20 cellular contexts compared by ENCODE assay signal in the genomic region with DNA sequence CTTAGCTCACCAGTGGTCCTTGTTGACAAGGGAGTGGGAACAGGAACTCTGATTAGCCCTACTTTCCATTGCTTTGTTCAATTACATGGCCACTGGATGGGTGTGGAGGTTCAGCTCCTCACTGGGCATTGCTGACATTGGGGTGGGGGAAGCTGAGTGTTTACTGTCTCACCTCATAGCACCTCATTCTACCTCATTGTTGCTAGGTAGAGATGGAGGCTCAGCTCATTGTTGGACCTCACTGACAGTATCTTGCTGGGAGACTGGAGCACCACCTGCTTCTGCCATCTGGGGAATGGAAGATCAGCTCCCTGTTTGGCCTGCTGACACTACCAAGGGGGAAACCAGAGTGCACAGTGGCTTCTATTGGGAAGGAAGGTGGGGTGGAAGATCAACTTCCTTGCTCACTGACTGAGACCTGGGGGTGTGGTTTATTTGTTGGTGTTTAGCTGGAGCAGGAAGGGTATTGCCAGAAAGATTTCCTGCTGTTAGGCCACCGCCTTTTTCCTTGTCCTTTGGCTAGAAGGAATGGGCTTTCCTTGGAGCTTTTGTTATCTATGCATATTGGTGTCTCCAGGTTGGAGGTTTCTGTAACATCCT. TPM values are rescaled to one million over a fixed set of nuclear protein-coding genes. Genes with fewer than 3 reads are reported as not detected.
DNase-seq lines count a peak whose midpoint lies in the region; ATAC-seq, FAIRE-seq and TF ChIP-seq lines count a peak whose summit lies in the region.
"Had no signal": no experiment of that assay in that cellular context is flagged by ENCODE, and none has a peak within 500 bp of the region (broad histone marks: within the 10 kb centered on the region; RNA-seq: fewer than 3 reads in every experiment).

No MANE protein-coding gene starts in this region.

- in situ Hi-C loops in G401 (cut with HindIII; ENCODE audit: low sequenced_read_pairs), result no loop called here

- H3K9ac ChIP-seq in BLaER1, result no peak overlapping the region
- no peak overlapping the region for H3K9ac ChIP-seq in colonic mucosa (ENCODE audit: low read depth in 2 of 2, low read length in 2 of 2)

- no peaks in the 10 kb centered on the region for H3K27me3 ChIP-seq in BLaER1
- H3K27me3 ChIP-seq in colonic mucosa, result no peaks in the 10 kb centered on the region

- DNase-seq in G401 (ENCODE audit: low spot score) (peak; percentile 26), colonic mucosa (peak; percentile 67), iPS-NIHi11 (ENCODE audit: low spot score) (peak; percentile 43), midbrain (lab: John Stamatoyannopoulos, UW) (no peak), D721Med (ENCODE audit: insufficient read length, low spot score) (no peak)
- no peak for DNase-seq in activated CD8-positive, alpha-beta T cell treated with anti-CD3 and anti-CD28 coated beads, Interleukin-2, amount 10 ng/mL, durations not matched to agents 7 days and 5 days
- DNase-seq: CD8-positive, alpha-beta memory T cell; DMS53; KG1; NCI-H1092; NCI-H1694 treated with DMSO at 0.1 percent for 48 hours; NCI-H69; NK-92 treated with Interleukin-12 subunit alpha and Interleukin-12 subunit beta, amount 100 ng/mL, for 24 hours; OCI-M1 had no signal

- H3K4me1 ChIP-seq in BLaER1 (peaks cover 8% of the 10 kb centered on the region), colonic mucosa (no peaks in the 10 kb centered on the region)

- POLR2A ChIA-PET in activated CD8-positive, alpha-beta T cell treated with anti-CD3 and anti-CD28 coated beads, Interleukin-2, amount 10 ng/mL, durations not matched to agents 7 days and 5 days (lab: Charles Lee), result no interaction called here

- H3K4me2 ChIP-seq in BLaER1, result peak overlapping the region; percentile 49

- no peaks in the 10 kb centered on the region for H3K36me3 ChIP-seq in BLaER1
- H3K36me3 ChIP-seq in colonic mucosa, result no peaks in the 10 kb centered on the region

- ATAC-seq in activated CD8-positive, alpha-beta T cell treated with anti-CD3 and anti-CD28 coated beads, Interleukin-2, amount 10 ng/mL, durations not matched to agents 7 days and 5 days, result no peak
- no peak for ATAC-seq in HG02981 (IDR thresholded peaks at IDR 0.05; ENCODE audit: unreplicated experiment)

- H3K4me3 Mint-ChIP-seq in activated CD8-positive, alpha-beta T cell treated with anti-CD3 and anti-CD28 coated beads, Interleukin-2, amount 10 ng/mL, durations not matched to agents 7 days and 5 days, result no peak overlapping the region
- H3K4me3 Mint-ChIP-seq: B cell; CD8-positive, alpha-beta memory T cell had no signal

- no peak for FAIRE-seq in D721Med (lab: Jason Lieb, UNC)
- FAIRE-seq: GM12892, GM19239 had no signal

- H3K4me3 ChIP-seq in BLaER1 (no peak overlapping the region), colonic mucosa (no peak overlapping the region)

- peaks cover 15% of the 10 kb centered on the region for H3K27me3 Mint-ChIP-seq in activated CD8-positive, alpha-beta T cell treated with anti-CD3 and anti-CD28 coated beads, Interleukin-2, amount 10 ng/mL, durations not matched to agents 7 days and 5 days (ENCODE audit: low read depth)

- H3K4me1 Mint-ChIP-seq in activated CD8-positive, alpha-beta T cell treated with anti-CD3 and anti-CD28 coated beads, Interleukin-2, amount 10 ng/mL, durations not matched to agents 7 days and 5 days (ENCODE audit: low read depth), result no peaks in the 10 kb centered on the region
- H3K4me1 Mint-ChIP-seq: B cell; CD8-positive, alpha-beta memory T cell had no signal

- intact Hi-C loops in colonic mucosa (cut with DNase I), result no loop called here

- H3K36me3 Mint-ChIP-seq in activated CD8-positive, alpha-beta T cell treated with anti-CD3 and anti-CD28 coated beads, Interleukin-2, amount 10 ng/mL, durations not matched to agents 7 days and 5 days (ENCODE audit: low read depth), result no peaks in the 10 kb centered on the region
- H3K36me3 Mint-ChIP-seq: CD8-positive, alpha-beta memory T cell had no signal

- no peak overlapping the region for H3K27ac Mint-ChIP-seq in activated CD8-positive, alpha-beta T cell treated with anti-CD3 and anti-CD28 coated beads, Interleukin-2, amount 10 ng/mL, durations not matched to agents 7 days and 5 days
- H3K27ac Mint-ChIP-seq: B cell; CD8-positive, alpha-beta memory T cell had no signal

- H3K27ac ChIP-seq in BLaER1 (no peak overlapping the region), colonic mucosa (peak overlapping the region; percentile 7)

- H3K9me3 ChIP-seq in BLaER1, result no peaks in the 10 kb centered on the region
- H3K9me3 ChIP-seq in colonic mucosa, result no peaks in the 10 kb centered on the region

- TF ChIP-seq CTCF in colonic mucosa (IDR thresholded peaks at IDR 0.05) (no peak), D721Med (IDR thresholded peaks at IDR 0.05; ENCODE audit: insufficient read depth, missing control alignments) (no peak)

- CTCF ChIA-PET in activated CD8-positive, alpha-beta T cell treated with anti-CD3 and anti-CD28 coated beads, Interleukin-2, amount 10 ng/mL, durations not matched to agents 7 days and 5 days (lab: Charles Lee), result interaction anchor here (0.7 kb wide), 1 partner anchor 12 kb away, joined by 3 read pairs; no protein-coding TSS in a partner anchor

- no peaks in the 10 kb centered on the region for H4K20me1 ChIP-seq in BLaER1

- H3K9me3 Mint-ChIP-seq in activated CD8-positive, alpha-beta T cell treated with anti-CD3 and anti-CD28 coated beads, Interleukin-2, amount 10 ng/mL, durations not matched to agents 7 days and 5 days (ENCODE audit: insufficient read depth), result no peaks in the 10 kb centered on the region
- H3K9me3 Mint-ChIP-seq: CD8-positive, alpha-beta memory T cell had no signal

RNA-seq across cellular contexts. Expression of a gene that starts 1.3 kb away (rescaled TPM):
- not detected in 2 replicates for total RNA-seq in G401 (2014; rRNA removed; shearing (Covaris generic))
- not detected for total RNA-seq in colonic mucosa
- total RNA-seq in activated CD8-positive, alpha-beta T cell treated with anti-CD3 and anti-CD28 coated beads, Interleukin-2, amount 10 ng/mL, durations not matched to agents 7 days and 5 days, result not detected
- total RNA-seq: B cell; CD8-positive, alpha-beta memory T cell; MCF 10A had no signal

RNA-seq across cellular contexts. Expression of a gene that starts 17.6 kb away (rescaled TPM):
- not detected in 2 replicates for total RNA-seq in G401 (2014; rRNA removed; shearing (Covaris generic))
- not detected for total RNA-seq in colonic mucosa
- total RNA-seq in activated CD8-positive, alpha-beta T cell treated with anti-CD3 and anti-CD28 coated beads, Interleukin-2, amount 10 ng/mL, durations not matched to agents 7 days and 5 days, result not detected
- total RNA-seq: B cell; CD8-positive, alpha-beta memory T cell; MCF 10A had no signal

RNA-seq across cellular contexts. Expression of a gene that starts 21.3 kb away (rescaled TPM):
- not detected in 2 replicates for total RNA-seq in G401 (2014; rRNA removed; shearing (Covaris generic))
- total RNA-seq in colonic mucosa, result under 1 TPM in 1 of 2 donors, not detected in 1; 0.05 TPM
- under 1 TPM in 1 of 2 experiments, not detected in 1; 0.05 TPM for total RNA-seq in activated CD8-positive, alpha-beta T cell treated with anti-CD3 and anti-CD28 coated beads, Interleukin-2, amount 10 ng/mL, durations not matched to agents 7 days and 5 days
- total RNA-seq: B cell; CD8-positive, alpha-beta memory T cell; MCF 10A had no signal

Comparison
In these comparisons a context has a peak if more than half of its experiments do, and no peak if none do; other contexts are left out.
1. DNase-seq: peak in G401 (single experiment), colonic mucosa (single experiment) and iPS-NIHi11 (single experiment); none in midbrain (single experiment), D721Med (single experiment) and activated CD8-positive, alpha-beta T cell treated with anti-CD3 and anti-CD28 coated beads, Interleukin-2, amount 10 ng/mL, durations not matched to agents 7 days and 5 days (single experiment).